Comparison of ENCODE assay signal across 1 cellular context in the genomic region with DNA sequence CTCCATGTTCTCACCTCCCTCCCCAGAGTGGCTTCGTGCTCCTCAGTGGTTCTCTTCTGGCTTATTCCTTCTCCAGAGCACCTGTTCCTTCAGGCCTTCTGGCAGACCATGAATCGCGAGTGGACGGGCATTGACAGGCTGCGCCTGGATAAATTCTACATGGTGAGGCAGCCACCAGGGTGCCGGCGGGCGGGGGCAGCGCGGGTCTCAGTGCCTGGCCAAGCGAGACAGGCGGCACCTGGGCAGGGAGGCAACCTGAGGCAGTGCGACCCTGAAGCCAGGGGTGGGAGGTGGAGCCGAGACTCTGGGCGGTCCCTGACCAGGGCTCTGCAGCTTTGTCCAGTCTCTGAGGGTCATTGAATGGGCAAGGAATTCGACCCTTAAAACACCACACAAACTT.
TF ChIP-seq lines count a peak whose summit lies in the region.

No MANE protein-coding gene starts in this region.

TF ChIP-seq in K562, 482 proteins besides CTCF, POLR2A, EP300 and RAD21:
- TF ChIP-seq RBFOX2 (IDR thresholded peaks at IDR 0.05; ENCODE audit: low read depth, low read length) (peak; percentile 46), TCF7L2 (IDR thresholded peaks at IDR 0.05; ENCODE audit: low read depth, low read length) (no peak)
